In the genomic region with DNA sequence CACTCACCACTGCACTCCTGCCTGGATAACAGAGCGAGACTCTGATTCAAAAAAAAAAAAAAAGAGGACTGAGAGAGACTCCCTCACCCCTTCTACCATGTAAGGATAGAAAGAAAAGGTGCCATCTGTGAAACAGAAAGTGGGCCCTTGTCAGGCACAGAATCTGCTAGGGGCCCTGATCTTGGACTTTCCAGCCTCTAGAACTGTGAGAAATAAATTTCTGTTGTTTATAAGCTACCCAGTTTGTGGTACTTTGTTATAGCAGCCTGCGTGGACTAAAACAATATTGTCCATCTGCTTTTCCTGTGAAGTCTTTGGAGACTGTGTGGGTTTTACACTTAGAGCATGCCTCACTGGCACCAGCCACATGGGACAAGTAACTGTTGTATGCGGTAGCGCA, we compare ENCODE assay signal across 21 cellular contexts. TPM values are rescaled to one million over a fixed set of nuclear protein-coding genes. Genes with fewer than 3 reads are reported as not detected.
"Had no signal": no experiment of that assay in that cellular context is flagged by ENCODE, and none has a peak within 500 bp of the region (broad histone marks: within the 10 kb centered on the region; RNA-seq: fewer than 3 reads in every experiment).

No MANE protein-coding gene starts in this region.

- H3K27me3 ChIP-seq: cardiac muscle cell, vagina had no signal

- H3K36me3 Mint-ChIP-seq: naive thymus-derived CD4-positive, alpha-beta T cell; WTC11 had no signal

- H3K9me3 ChIP-seq: left lung, tibial artery, vagina had no signal

- H3K9ac ChIP-seq: parathyroid adenoma had no signal

- FAIRE-seq: keratinocyte, TTC549 had no signal

- H3K27me3 Mint-ChIP-seq: activated CD8-positive, alpha-beta T cell treated with anti-CD3 and anti-CD28 coated beads for 36 hours had no signal

- H3K4me3 ChIP-seq: cardiac muscle cell, left lung, skin epidermis, tibial artery, vagina had no signal

- H3K4me3 Mint-ChIP-seq: activated CD8-positive, alpha-beta T cell treated with anti-CD3 and anti-CD28 coated beads for 36 hours; activated T-cell treated with anti-CD3 and anti-CD28 coated beads, Interleukin-2, amount 50 U/mL, for 4 hours had no signal

- H3K79me2 ChIP-seq: parathyroid adenoma had no signal

- H3K27ac ChIP-seq: cardiac muscle cell, dorsolateral prefrontal cortex, left lung, parathyroid adenoma, tibial artery, vagina had no signal

- H3K9me3 Mint-ChIP-seq: activated CD8-positive, alpha-beta T cell treated with anti-CD3 and anti-CD28 coated beads for 36 hours; activated T-cell treated with anti-CD3 and anti-CD28 coated beads, Interleukin-2, amount 50 U/mL, for 4 hours; WTC11 had no signal

- DNase-seq: activated CD4-positive, alpha-beta T cell treated with anti-CD3 and anti-CD28 coated beads for 4 hours; activated CD8-positive, alpha-beta T cell treated with anti-CD3 and anti-CD28 coated beads for 36 hours; activated effector memory CD4-positive, alpha-beta T cell treated with Interleukin-2 at 50 U/mL for 16 hours; activated naive CD4-positive, alpha-beta T cell treated with anti-CD3 and anti-CD28 coated beads, Interleukin-2, amount 50 U/mL, for 16 hours; activated T-cell treated with anti-CD3 and anti-CD28 coated beads, Interleukin-2, amount 50 U/mL, for 4 hours; dorsolateral prefrontal cortex; erythroblast; hippocampal formation; mammary epithelial cell; naive thymus-derived CD4-positive, alpha-beta T cell; stimulated activated CD4-positive, alpha-beta T cell treated with anti-CD3 and anti-CD28 coated beads, Interleukin-4, amount 100 ng/mL, for 24 hours; stimulated activated naive CD4-positive, alpha-beta T cell; tibial artery had no signal

- H3K27ac Mint-ChIP-seq: activated CD8-positive, alpha-beta T cell treated with anti-CD3 and anti-CD28 coated beads for 36 hours; naive thymus-derived CD4-positive, alpha-beta T cell; WTC11 had no signal

- H3K36me3 ChIP-seq: cardiac muscle cell, left lung, tibial artery, vagina had no signal

- H3K4me1 ChIP-seq: parathyroid adenoma had no signal

RNA-seq across cellular contexts. Expression of a gene that starts 52.2 kb away (rescaled TPM):
- polyA plus RNA-seq: naive thymus-derived CD4-positive, alpha-beta T cell had no signal
